Comparison of ENCODE assay signal across 1 cellular context in the genomic region with DNA sequence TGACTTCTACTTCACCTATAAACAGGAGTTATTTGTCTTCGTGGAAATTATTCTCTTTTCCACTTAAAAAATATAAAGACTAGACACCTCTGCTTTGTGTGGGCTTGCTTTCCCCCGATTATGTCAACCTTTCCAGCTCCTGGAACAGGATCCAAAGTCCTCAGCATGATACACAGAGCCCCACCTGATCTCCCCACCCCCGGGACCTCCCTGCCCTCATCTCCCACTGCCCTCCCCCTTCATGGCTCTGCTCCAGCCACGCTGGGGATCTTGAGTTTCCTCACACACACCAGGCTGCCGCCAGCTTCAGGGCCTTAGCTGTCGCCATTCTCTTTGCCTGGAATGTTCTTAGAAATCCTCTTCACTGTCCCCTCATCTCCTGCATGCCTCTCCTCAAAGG.
TF ChIP-seq lines count a peak whose summit lies in the region.

No MANE protein-coding gene starts in this region.

TF ChIP-seq in HepG2, 621 proteins besides CTCF, POLR2A, EP300 and RAD21 (continued from another document):
- TF ChIP-seq SAP130 (CRISPR knock-in tag; IDR thresholded peaks at IDR 0.05; ENCODE audit: low read depth) = peak; percentile 27
- TF ChIP-seq PAXIP1 (CRISPR knock-in tag; conservative IDR thresholded peaks at IDR 0.05) = peak; percentile 69
- no peak for TF ChIP-seq POLR2AphosphoS5 (IDR thresholded peaks at IDR 0.05; ENCODE audit: low read depth, low read length)
- TF ChIP-seq ZFP82 (CRISPR knock-in tag; IDR thresholded peaks at IDR 0.05; ENCODE audit: borderline replicate concordance) = no peak
